17 cellular contexts compared by ENCODE assay signal in the genomic region with DNA sequence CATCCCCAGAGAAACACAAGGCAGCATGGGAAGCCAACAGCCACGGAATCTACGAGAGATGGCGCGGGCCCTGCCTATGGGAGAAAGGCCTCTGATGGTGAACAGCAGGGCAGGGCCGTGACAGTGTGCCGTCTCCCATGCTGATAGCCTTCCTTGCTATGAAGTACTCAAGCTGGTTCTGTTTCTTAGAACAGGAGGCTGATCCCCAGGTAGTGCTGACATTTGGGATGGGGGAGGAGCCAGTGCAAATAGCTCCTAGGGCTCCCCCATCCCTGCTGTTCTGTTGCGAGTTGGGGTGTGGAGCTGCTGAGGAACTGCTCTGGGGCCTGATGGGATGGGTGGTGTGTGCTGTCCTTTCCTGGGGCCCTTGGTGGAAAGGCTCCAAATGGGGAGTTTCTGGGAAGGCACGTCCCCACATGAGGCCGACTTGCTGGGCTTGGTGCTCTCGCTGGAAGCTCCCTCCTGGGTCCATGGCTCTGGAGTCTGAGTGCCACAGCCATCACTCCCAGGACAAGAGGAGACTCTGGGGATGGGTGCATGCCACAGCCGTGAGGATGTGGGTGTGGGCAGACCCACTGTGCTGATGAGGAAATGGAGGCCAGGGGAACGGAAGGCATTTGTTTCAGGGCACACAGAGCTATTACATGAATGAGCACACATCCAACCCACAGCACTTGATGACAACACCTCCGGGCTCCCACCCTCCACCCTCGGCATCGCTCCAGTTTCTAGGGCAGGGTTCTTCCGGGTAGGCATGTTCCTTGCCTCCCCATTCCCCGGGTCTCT.
DNase-seq lines count a peak whose midpoint lies in the region; ATAC-seq, FAIRE-seq and TF ChIP-seq lines count a peak whose summit lies in the region.
"Had no signal": no experiment of that assay in that cellular context is flagged by ENCODE, and none has a peak within 500 bp of the region (broad histone marks: within the 10 kb centered on the region; RNA-seq: fewer than 3 reads in every experiment).

No MANE protein-coding gene starts in this region.

- no peak for ATAC-seq in Right ventricle myocardium superior (ENCODE audit: poor library complexity)
- ATAC-seq: stimulated activated naive CD8-positive, alpha-beta T cell treated with anti-CD3 and anti-CD28 coated beads, Interleukin-15, Interleukin-2, amounts not matched to agents 100 U/mL and 50 U/mL, for 24 hours had no signal

- DNase-seq in cardiac septum (ENCODE audit: low spot score) = peak; percentile 73
- no peak for DNase-seq in Right ventricle myocardium superior
- DNase-seq in bronchial epithelial cell (ENCODE audit: low read depth) = no peak
- DNase-seq in vagina (ENCODE audit: extremely low spot score in 2 of 2) = no peak
- no peak for DNase-seq in smooth muscle cell (lab: John Stamatoyannopoulos, UW; ENCODE audit: unreplicated experiment)
- DNase-seq in NCI-H2107 (lab: John Stamatoyannopoulos, UW) = no peak
- no peak for DNase-seq in NCI-H1930 (lab: John Stamatoyannopoulos, UW)
- DNase-seq: activated CD8-positive, alpha-beta memory T cell treated with anti-CD3 and anti-CD28 coated beads, Interleukin-2, amount 50 U/mL, for 48 hours; amniotic stem cell; Kasumi-1; NCI-H1105; NCI-H2171; NCI-H82; stimulated activated naive CD8-positive, alpha-beta T cell treated with anti-CD3 and anti-CD28 coated beads, Interleukin-15, Interleukin-2, amounts not matched to agents 100 U/mL and 50 U/mL, for 24 hours had no signal

- no peaks in the 10 kb centered on the region for H3K27me3 ChIP-seq in bronchial epithelial cell (ENCODE audit: control insufficient read depth, insufficient read depth, low read length)
- no peaks in the 10 kb centered on the region for H3K27me3 ChIP-seq in neutrophil
- no peaks in the 10 kb centered on the region for H3K27me3 ChIP-seq in vagina
- no peaks in the 10 kb centered on the region for H3K27me3 ChIP-seq in smooth muscle cell (ENCODE audit: low read depth)

- peak overlapping the region; percentile 66 for H3K27ac ChIP-seq in neutrophil
- peak overlapping the region; percentile 4 for H3K27ac ChIP-seq in vagina
- no peak overlapping the region for H3K27ac ChIP-seq in smooth muscle cell (ENCODE audit: low read depth)
- H3K27ac ChIP-seq: VCaP had no signal

- no peaks in the 10 kb centered on the region for H4K20me1 ChIP-seq in smooth muscle cell (ENCODE audit: low read depth)

- 92% methylated on average over 16 of the region's 17 CpGs for WGBS in smooth muscle cell (ENCODE audit: low lambda C conversion rate)

- intact Hi-C loops in cardiac septum (cut with DNase I) (no loop called here), Right ventricle myocardium superior (cut with DNase I) (no loop called here), vagina (cut with DNase I) (no loop called here)

- peak; percentile 18 for FAIRE-seq in bronchial epithelial cell (lab: Jason Lieb, UNC)
- FAIRE-seq: H54 had no signal

- no peak for TF ChIP-seq POLR2A in vagina (IDR thresholded peaks at IDR 0.05)

- no peak overlapping the region for H2AFZ ChIP-seq in smooth muscle cell (ENCODE audit: low read depth)

- no peak overlapping the region for H3K4me2 ChIP-seq in smooth muscle cell

- TF ChIP-seq CTCF in bronchial epithelial cell (IDR thresholded peaks at IDR 0.05; ENCODE audit: insufficient read depth, low read length, severe bottlenecking) = no peak
- no peak for TF ChIP-seq CTCF in neutrophil (IDR thresholded peaks at IDR 0.05)
- no peak for TF ChIP-seq CTCF in vagina (IDR thresholded peaks at IDR 0.05)
- no peak for TF ChIP-seq CTCF in smooth muscle cell (IDR thresholded peaks at IDR 0.05; ENCODE audit: borderline replicate concordance, insufficient read depth, poor library complexity, severe bottlenecking)

- H3K4me1 ChIP-seq in neutrophil (ENCODE audit: control insufficient read depth in 1 of 2, insufficient read depth in 1 of 2, low read depth in 1 of 2, low read length in 1 of 2) (peaks cover 17 to 20% of the 10 kb centered on the region in 2 experiments), vagina (peaks cover 30% of the 10 kb centered on the region), smooth muscle cell (ENCODE audit: low read depth) (no peaks in the 10 kb centered on the region)

- no peaks in the 10 kb centered on the region for H3F3A ChIP-seq in smooth muscle cell (ENCODE audit: low read depth)

- H3K4me3 ChIP-seq in bronchial epithelial cell (ENCODE audit: low read depth, low read length) = no peak overlapping the region
- H3K4me3 ChIP-seq in neutrophil (ENCODE audit: low read depth in 1 of 2, low read length in 1 of 2) = no peak overlapping the region
- no peak overlapping the region for H3K4me3 ChIP-seq in vagina
- H3K4me3 ChIP-seq in smooth muscle cell = no peak overlapping the region

- H3K9ac ChIP-seq in smooth muscle cell (ENCODE audit: low read depth) = no peak overlapping the region

- H3K9me3 ChIP-seq in neutrophil = no peaks in the 10 kb centered on the region
- H3K9me3 ChIP-seq in vagina = no peaks in the 10 kb centered on the region
- no peaks in the 10 kb centered on the region for H3K9me3 ChIP-seq in smooth muscle cell (replicated peaks; ENCODE audit: low read depth)

- H3K36me3 ChIP-seq in bronchial epithelial cell (ENCODE audit: control insufficient read depth, insufficient read depth, low read length) = no peaks in the 10 kb centered on the region
- H3K36me3 ChIP-seq in neutrophil = peaks cover 96% of the 10 kb centered on the region
- H3K36me3 ChIP-seq in vagina = peaks cover 0 to 24% of the 10 kb centered on the region in 2 donors
- no peaks in the 10 kb centered on the region for H3K36me3 ChIP-seq in smooth muscle cell (ENCODE audit: low read depth)

- no peaks in the 10 kb centered on the region for H3K79me2 ChIP-seq in smooth muscle cell (ENCODE audit: low read depth)
